11 cellular contexts compared by ENCODE assay signal in genomic region chr4:7647932-7648812, GRCh38.
DNase-seq lines count a peak whose midpoint lies in the region; ATAC-seq and FAIRE-seq lines count a peak whose summit lies in the region.
"Had no signal": no experiment of that assay in that cellular context is flagged by ENCODE, and none has a peak within 500 bp of the region (broad histone marks: within the 10 kb centered on the region; RNA-seq: fewer than 3 reads in every experiment).

No MANE protein-coding gene starts in this region.

- H3K4me2 ChIP-seq in mesenchymal stem cell (ENCODE audit: low read length, poor library complexity, severe bottlenecking): no peak overlapping the region

- peak overlapping the region in 1 of 2 experiments; percentile 94 for H3K14ac ChIP-seq in mesenchymal stem cell (ENCODE audit: low read length in 2 of 2)

- H3K4ac ChIP-seq in mesenchymal stem cell (ENCODE audit: low read depth in 1 of 2, low read length in 2 of 2): peak overlapping the region; percentile 63 to 97

- peak overlapping the region; percentile 87 for H4K91ac ChIP-seq in mesenchymal stem cell (ENCODE audit: low read length)

- H3K36me3 Mint-ChIP-seq in activated T-helper 1 cell treated with anti-CD3 and anti-CD28 coated beads, Interleukin-12 subunit alpha, Interleukin-12 subunit beta, Interleukin-2, Interleukin-4 antibody, amounts not matched to agents 30 ng/mL and 10 ng/mL and 1 ng/mL, durations not matched to agents 14 hours and 24 hours and 36 hours (ENCODE audit: low read depth): no peaks in the 10 kb centered on the region
- H3K36me3 Mint-ChIP-seq in activated naive CD8-positive, alpha-beta T cell treated with anti-CD3 and anti-CD28 coated beads, Interleukin-2, amount 50 U/mL, for 24 hours (ENCODE audit: low read depth): no peaks in the 10 kb centered on the region

- H3K27me3 ChIP-seq in mesenchymal stem cell (ENCODE audit: control insufficient read depth in 1 of 2, insufficient read depth in 1 of 2, low read length in 2 of 2): peaks cover 0 to 9% of the 10 kb centered on the region in 2 experiments

- ATAC-seq in stimulated activated naive CD8-positive, alpha-beta T cell treated with anti-CD3 and anti-CD28 coated beads, Interleukin-15, Interleukin-2, amounts not matched to agents 100 U/mL and 50 U/mL, for 24 hours: no peak
- ATAC-seq in GM18868 (IDR thresholded peaks at IDR 0.05; ENCODE audit: unreplicated experiment) (no peak), HG03045 (IDR thresholded peaks at IDR 0.05; ENCODE audit: unreplicated experiment) (no peak)
- no peak for ATAC-seq in activated naive CD8-positive, alpha-beta T cell treated with anti-CD3 and anti-CD28 coated beads, Interleukin-2, amount 50 U/mL, for 24 hours

- H2BK12ac ChIP-seq in mesenchymal stem cell (ENCODE audit: low read length in 2 of 2): peak overlapping the region; percentile 97

- no peak overlapping the region for H3K4me3 Mint-ChIP-seq in activated T-helper 1 cell treated with anti-CD3 and anti-CD28 coated beads, Interleukin-12 subunit alpha, Interleukin-12 subunit beta, Interleukin-2, Interleukin-4 antibody, amounts not matched to agents 30 ng/mL and 10 ng/mL and 1 ng/mL, durations not matched to agents 14 hours and 24 hours and 36 hours
- H3K4me3 Mint-ChIP-seq in activated naive CD8-positive, alpha-beta T cell treated with anti-CD3 and anti-CD28 coated beads, Interleukin-2, amount 50 U/mL, for 24 hours: no peak overlapping the region

- FAIRE-seq in HTR-8/SVneo (lab: Jason Lieb, UNC): peak; percentile 96
- FAIRE-seq: frontal cortex had no signal

- no peaks in the 10 kb centered on the region for H3K79me1 ChIP-seq in mesenchymal stem cell (replicated peaks; ENCODE audit: low read length, poor library complexity, severe bottlenecking)

- peak overlapping the region; percentile 51 for H2AK5ac ChIP-seq in mesenchymal stem cell (ENCODE audit: low read length, severe bottlenecking)

- peaks cover 21% of the 10 kb centered on the region for H3K4me1 Mint-ChIP-seq in activated T-helper 1 cell treated with anti-CD3 and anti-CD28 coated beads, Interleukin-12 subunit alpha, Interleukin-12 subunit beta, Interleukin-2, Interleukin-4 antibody, amounts not matched to agents 30 ng/mL and 10 ng/mL and 1 ng/mL, durations not matched to agents 14 hours and 24 hours and 36 hours (ENCODE audit: low read depth)
- H3K4me1 Mint-ChIP-seq in activated naive CD8-positive, alpha-beta T cell treated with anti-CD3 and anti-CD28 coated beads, Interleukin-2, amount 50 U/mL, for 24 hours: peaks cover 36% of the 10 kb centered on the region

- intact Hi-C loops in activated T-helper 1 cell treated with anti-CD3 and anti-CD28 coated beads, Interleukin-12 subunit alpha, Interleukin-12 subunit beta, Interleukin-2, Interleukin-4 antibody, amounts not matched to agents 30 ng/mL and 10 ng/mL and 1 ng/mL, durations not matched to agents 14 hours and 24 hours and 36 hours (cut with micrococcal nuclease): no loop called here

- no peak overlapping the region for H3K4me3 ChIP-seq in mesenchymal stem cell (ENCODE audit: insufficient read depth in 1 of 2, low read depth in 1 of 2, low read length in 2 of 2)

- 59% methylated on average over 21 of the region's 21 CpGs for WGBS in mesenchymal stem cell

- peak overlapping the region; percentile 92 for H2BK120ac ChIP-seq in mesenchymal stem cell (ENCODE audit: low read depth, low read length)

- H3K23ac ChIP-seq in mesenchymal stem cell (ENCODE audit: low read length in 2 of 2): no peak overlapping the region

- H3K27me3 Mint-ChIP-seq in activated T-helper 1 cell treated with anti-CD3 and anti-CD28 coated beads, Interleukin-12 subunit alpha, Interleukin-12 subunit beta, Interleukin-2, Interleukin-4 antibody, amounts not matched to agents 30 ng/mL and 10 ng/mL and 1 ng/mL, durations not matched to agents 14 hours and 24 hours and 36 hours (ENCODE audit: insufficient read depth): peaks cover 2% of the 10 kb centered on the region
- H3K27me3 Mint-ChIP-seq in activated naive CD8-positive, alpha-beta T cell treated with anti-CD3 and anti-CD28 coated beads, Interleukin-2, amount 50 U/mL, for 24 hours: peaks cover 6% of the 10 kb centered on the region

- peak overlapping the region; percentile 97 for H3K18ac ChIP-seq in mesenchymal stem cell (ENCODE audit: low read depth in 1 of 2, low read length in 2 of 2)

- H3K9me3 ChIP-seq in mesenchymal stem cell (ENCODE audit: control insufficient read depth, low read length): peaks cover 6% of the 10 kb centered on the region

- H3K27ac Mint-ChIP-seq in activated T-helper 1 cell treated with anti-CD3 and anti-CD28 coated beads, Interleukin-12 subunit alpha, Interleukin-12 subunit beta, Interleukin-2, Interleukin-4 antibody, amounts not matched to agents 30 ng/mL and 10 ng/mL and 1 ng/mL, durations not matched to agents 14 hours and 24 hours and 36 hours: peak overlapping the region; percentile 12
- H3K27ac Mint-ChIP-seq in activated naive CD8-positive, alpha-beta T cell treated with anti-CD3 and anti-CD28 coated beads, Interleukin-2, amount 50 U/mL, for 24 hours: no peak overlapping the region

- peak overlapping the region; percentile 88 for H4K8ac ChIP-seq in mesenchymal stem cell (ENCODE audit: low read length)

- no peaks in the 10 kb centered on the region for H3K9me3 Mint-ChIP-seq in activated T-helper 1 cell treated with anti-CD3 and anti-CD28 coated beads, Interleukin-12 subunit alpha, Interleukin-12 subunit beta, Interleukin-2, Interleukin-4 antibody, amounts not matched to agents 30 ng/mL and 10 ng/mL and 1 ng/mL, durations not matched to agents 14 hours and 24 hours and 36 hours
- no peaks in the 10 kb centered on the region for H3K9me3 Mint-ChIP-seq in activated naive CD8-positive, alpha-beta T cell treated with anti-CD3 and anti-CD28 coated beads, Interleukin-2, amount 50 U/mL, for 24 hours

- no peak overlapping the region for H3K27ac ChIP-seq in mesenchymal stem cell (ENCODE audit: low read length, poor library complexity, severe bottlenecking)

- no peak overlapping the region for H2BK5ac ChIP-seq in mesenchymal stem cell (ENCODE audit: low read depth, low read length, poor library complexity, severe bottlenecking)

- peaks cover 51% of the 10 kb centered on the region for H3K4me1 ChIP-seq in mesenchymal stem cell (ENCODE audit: control insufficient read depth, insufficient read depth, low read depth, low read length)

- H3K9ac ChIP-seq in mesenchymal stem cell (ENCODE audit: low read length): no peak overlapping the region

- peaks cover 0 to 15% of the 10 kb centered on the region in 2 experiments for H3K36me3 ChIP-seq in mesenchymal stem cell (ENCODE audit: control insufficient read depth in 1 of 2, insufficient read depth in 2 of 2, low read depth in 1 of 2, low read length in 2 of 2)

- H2BK15ac ChIP-seq in mesenchymal stem cell (ENCODE audit: low read depth, poor library complexity, severe bottlenecking): peak overlapping the region; percentile 45

- no peak overlapping the region for H2AFZ ChIP-seq in mesenchymal stem cell (ENCODE audit: low read depth, low read length)

- DNase-seq in AG20443 (ENCODE audit: low spot score) (peak; percentile 52), HTR-8/SVneo (ENCODE audit: insufficient read length, low spot score) (peak; percentile 82), mesenchymal stem cell (peak; percentile 91)
- DNase-seq in activated T-helper 1 cell treated with anti-CD3 and anti-CD28 coated beads, Interleukin-12 subunit alpha, Interleukin-12 subunit beta, Interleukin-2, Interleukin-4 antibody, amounts not matched to agents 30 ng/mL and 10 ng/mL and 1 ng/mL, durations not matched to agents 14 hours and 24 hours and 36 hours (ENCODE audit: low spot score): no peak
- DNase-seq in stimulated activated naive CD8-positive, alpha-beta T cell treated with anti-CD3 and anti-CD28 coated beads, Interleukin-15, Interleukin-2, amounts not matched to agents 100 U/mL and 50 U/mL, for 24 hours: no peak
- DNase-seq in activated naive CD8-positive, alpha-beta T cell treated with anti-CD3 and anti-CD28 coated beads, Interleukin-2, amount 50 U/mL, for 24 hours: no peak
- DNase-seq: NCI-H2081, T-helper 9 cell had no signal

Comparison
In these comparisons a context has a peak if more than half of its experiments do, and no peak if none do; other contexts are left out.
1. DNase-seq: peak in AG20443 (single experiment), HTR-8/SVneo (single experiment) and mesenchymal stem cell (single experiment); none in activated T-helper 1 cell treated with anti-CD3 and anti-CD28 coated beads, Interleukin-12 subunit alpha, Interleukin-12 subunit beta, Interleukin-2, Interleukin-4 antibody, amounts not matched to agents 30 ng/mL and 10 ng/mL and 1 ng/mL, durations not matched to agents 14 hours and 24 hours and 36 hours (single experiment), stimulated activated naive CD8-positive, alpha-beta T cell treated with anti-CD3 and anti-CD28 coated beads, Interleukin-15, Interleukin-2, amounts not matched to agents 100 U/mL and 50 U/mL, for 24 hours (single experiment) and activated naive CD8-positive, alpha-beta T cell treated with anti-CD3 and anti-CD28 coated beads, Interleukin-2, amount 50 U/mL, for 24 hours (single experiment).